8 cellular contexts compared by ENCODE assay signal in the genomic region with DNA sequence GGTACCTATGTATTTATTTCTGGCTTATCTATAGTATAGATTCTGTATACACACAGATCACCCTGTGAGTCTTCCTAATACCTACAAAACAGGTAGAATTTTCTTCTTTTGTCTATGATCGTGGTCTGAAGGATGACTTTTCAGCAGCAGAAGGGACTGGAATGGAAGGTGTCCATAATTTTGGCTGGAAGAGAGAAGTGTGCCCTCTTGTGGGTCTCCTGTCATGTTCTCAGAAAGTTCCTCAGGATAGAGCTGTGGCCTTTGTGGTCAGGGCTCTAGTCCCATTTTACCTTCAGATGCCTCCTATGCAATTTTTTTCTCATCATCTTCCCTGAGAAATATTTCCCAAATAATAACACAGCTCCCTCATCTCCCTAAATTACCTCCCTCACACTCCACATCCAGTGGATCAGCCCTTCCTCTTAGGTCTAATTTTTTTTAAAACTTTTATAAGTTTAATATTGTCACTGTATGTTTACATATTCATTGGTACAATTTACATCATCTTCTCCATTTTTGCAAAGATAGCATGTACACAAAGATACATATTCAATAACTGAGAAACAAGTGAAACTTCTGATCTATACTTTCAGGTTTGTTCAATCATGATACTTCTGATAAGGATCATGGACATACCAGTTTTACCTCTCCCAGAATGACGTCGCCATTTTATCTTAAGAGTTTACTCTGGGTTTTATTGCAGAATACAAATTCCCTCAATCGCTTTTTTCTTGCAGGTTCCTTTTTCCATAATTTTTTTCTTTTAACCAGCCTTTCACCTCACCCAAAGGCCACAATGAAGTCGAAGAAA.
DNase-seq lines count a peak whose midpoint lies in the region; ATAC-seq and TF ChIP-seq lines count a peak whose summit lies in the region.

No MANE protein-coding gene starts in this region.

- TF ChIP-seq CTCF in GM10266 (IDR thresholded peaks at IDR 0.05; ENCODE audit: control insufficient read depth, insufficient read depth, low read depth, missing control alignments) (peak; percentile 36), fibroblast of pulmonary artery (IDR thresholded peaks at IDR 0.05; ENCODE audit: low read length, missing control alignments) (peak; percentile 55), transverse colon (IDR thresholded peaks at IDR 0.05) (peak in 3 of 5 experiments; percentile 6 to 26 (median 23))

- intact Hi-C loops in transverse colon (cut with DNase I; ENCODE audit: low total_unique reads): no loop called here

- ATAC-seq in GM18867 (IDR thresholded peaks at IDR 0.05; ENCODE audit: unreplicated experiment) (no peak), GM18520 (IDR thresholded peaks at IDR 0.05; ENCODE audit: unreplicated experiment) (no peak)

- no peak overlapping the region for H3K27ac ChIP-seq in transverse colon

- H3K27me3 ChIP-seq in transverse colon (no peaks in the 10 kb centered on the region), MG63 (no peaks in the 10 kb centered on the region)

- H3K9me3 ChIP-seq in transverse colon (no peaks in the 10 kb centered on the region), MG63 (no peaks in the 10 kb centered on the region)

- no peak overlapping the region for H3K4me3 ChIP-seq in fibroblast of pulmonary artery (replicated peaks; ENCODE audit: low read depth, low read length)
- no peak overlapping the region for H3K4me3 ChIP-seq in transverse colon
- H3K4me3 ChIP-seq in MG63: no peak overlapping the region

- peaks cover 0 to 17% (median 8%) of the 10 kb centered on the region in 4 donors for H3K4me1 ChIP-seq in transverse colon

- in situ Hi-C loops in ACHN (cut with HindIII; ENCODE audit: low pct_ligation_motif_present, low pct_unique_long_range_greater_than_20kb, low sequenced_read_pairs): no loop called here
- in situ Hi-C loops in transverse colon (cut with MboI; ENCODE audit: low pct_ligation_motif_present in 1 of 4, low pct_unique_long_range_greater_than_20kb in 1 of 4, low sequenced_read_pairs in 3 of 4): loop anchor here (5.0 to 25.0 kb wide), 4 partner anchors 78 to 422 kb away; no protein-coding TSS in a partner anchor

- 45 to 59% methylated on average over 5 of the region's 5 CpGs for WGBS in transverse colon (ENCODE audit: low coverage in 1 of 2), 2 donors

- DNase-seq in ACHN (peak; percentile 56), GM10266 (ENCODE audit: extremely low spot score) (no peak), OCI-M1 (lab: John Stamatoyannopoulos, UW) (peak; percentile 76), fibroblast of pulmonary artery (ENCODE audit: low read depth) (peak; percentile 69), transverse colon (no peak), MG63 (no peak)

- no peaks in the 10 kb centered on the region for H3K36me3 ChIP-seq in transverse colon
- H3K36me3 ChIP-seq in MG63: no peaks in the 10 kb centered on the region

- TF ChIP-seq POLR2A in transverse colon (IDR thresholded peaks at IDR 0.05): no peak

- no peak for TF ChIP-seq EP300 in transverse colon (IDR thresholded peaks at IDR 0.05; ENCODE audit: low read depth)

Comparison
In these comparisons a context has a peak if more than half of its experiments do, and no peak if none do; other contexts are left out.
1. DNase-seq: peak in ACHN (single experiment), OCI-M1 (single experiment) and fibroblast of pulmonary artery (single experiment); none in GM10266 (single experiment), transverse colon (single experiment) and MG63 (single experiment).
2. Peak in every context shown above with its lines, with median percentiles within 50 percentile points of each other: CTCF ChIP-seq.